Comparison of ENCODE assay signal across 25 cellular contexts in genomic region chr9:131447600-131447999, GRCh38. TPM values are rescaled to one million over a fixed set of nuclear protein-coding genes. Genes with fewer than 3 reads are reported as not detected.
A peak's percentile ranks its signal among the peaks of the same experiment; 100 is the strongest.
DNase-seq lines count a peak whose midpoint lies in the region; ATAC-seq and TF ChIP-seq lines count a peak whose summit lies in the region.
"Had no signal": no experiment of that assay in that cellular context is flagged by ENCODE, and none has a peak within 500 bp of the region (broad histone marks: within the 10 kb centered on the region; RNA-seq: fewer than 3 reads in every experiment).

No MANE protein-coding gene starts in this region.

- H3K27ac ChIP-seq in GM23338 (ENCODE audit: low read depth) (peak overlapping the region; percentile 69; the same call in 1 of the 2 replicates), cingulate gyrus (ENCODE audit: low read depth, low read length) (peak overlapping the region; percentile 44)
- H3K27ac ChIP-seq: esophagus muscularis mucosa, hepatocyte, left lung, transverse colon had no signal

- DNase-seq in activated CD4-positive, alpha-beta memory T cell treated with anti-CD3 and anti-CD28 coated beads for 36 hours = peak; percentile 6
- DNase-seq in activated CD4-positive, alpha-beta memory T cell treated with anti-CD3 and anti-CD28 coated beads, Interleukin-2, amount 10 ng/mL, durations not matched to agents 7 days and 5 days = no peak
- DNase-seq in GM23338 (ENCODE audit: low spot score) (no peak), posterior vena cava (ENCODE audit: low spot score) (peak; percentile 68), HCEC 1CT (no peak), DMS 273 (lab: John Stamatoyannopoulos, UW; ENCODE audit: unreplicated experiment) (no peak), NCI-H1105 (lab: John Stamatoyannopoulos, UW) (no peak)
- DNase-seq: activated CD4-positive, CD25-positive, alpha-beta regulatory T cell treated with anti-CD3 and anti-CD28 coated beads, Interleukin-2, amount 50 U/mL, for 72 hours; CD8-positive, alpha-beta memory T cell; effector memory CD8-positive, alpha-beta T cell; GF-D8; GOT3; immature natural killer cell; left lung; NCI-H1436 treated with DMSO at 0.1 percent for 48 hours; NCI-H510A treated with DMSO at 0.1 percent for 48 hours; NK-92 treated with Interleukin-12 subunit alpha and Interleukin-12 subunit beta, amount 100 ng/mL, for 24 hours; SIG-M5; SW 1271; transverse colon had no signal

- H3K4me3 ChIP-seq in GM23338 = no peak overlapping the region
- H3K4me3 ChIP-seq: esophagus muscularis mucosa, hepatocyte, left lung, transverse colon had no signal

- H3K4me2 ChIP-seq in GM23338 = no peak overlapping the region
- H3K4me2 ChIP-seq: hepatocyte had no signal

- peaks cover 53% of the 10 kb centered on the region for H3K36me3 Mint-ChIP-seq in activated CD4-positive, alpha-beta memory T cell treated with anti-CD3 and anti-CD28 coated beads for 36 hours
- H3K36me3 Mint-ChIP-seq in activated CD4-positive, alpha-beta memory T cell treated with anti-CD3 and anti-CD28 coated beads, Interleukin-2, amount 10 ng/mL, durations not matched to agents 7 days and 5 days (ENCODE audit: low read depth) = peaks cover 79% of the 10 kb centered on the region
- peaks cover 92% of the 10 kb centered on the region for H3K36me3 Mint-ChIP-seq in GM23338 (ENCODE audit: low read depth)

- H3K4me1 Mint-ChIP-seq in activated CD4-positive, alpha-beta memory T cell treated with anti-CD3 and anti-CD28 coated beads for 36 hours (ENCODE audit: low read depth) = peaks cover 16% of the 10 kb centered on the region
- H3K4me1 Mint-ChIP-seq in activated CD4-positive, alpha-beta memory T cell treated with anti-CD3 and anti-CD28 coated beads, Interleukin-2, amount 10 ng/mL, durations not matched to agents 7 days and 5 days = peaks cover 20% of the 10 kb centered on the region
- peaks cover 7% of the 10 kb centered on the region; the same call in 2 of the 3 replicates for H3K4me1 Mint-ChIP-seq in GM23338
- H3K4me1 Mint-ChIP-seq: brain had no signal

- ATAC-seq in GM23338 = no peak
- ATAC-seq: effector memory CD8-positive, alpha-beta T cell; sciatic nerve had no signal

- POLR2A ChIA-PET in activated CD4-positive, alpha-beta memory T cell treated with anti-CD3 and anti-CD28 coated beads for 36 hours (lab: Charles Lee) = no interaction called here
- POLR2A ChIA-PET in activated CD4-positive, alpha-beta memory T cell treated with anti-CD3 and anti-CD28 coated beads, Interleukin-2, amount 10 ng/mL, durations not matched to agents 7 days and 5 days (lab: Charles Lee) = no interaction called here

- H4K20me1 ChIP-seq in GM23338 (replicated peaks; ENCODE audit: insufficient read depth) = peaks cover 49% of the 10 kb centered on the region

- H3K27ac Mint-ChIP-seq in activated CD4-positive, alpha-beta memory T cell treated with anti-CD3 and anti-CD28 coated beads for 36 hours = no peak overlapping the region
- no peak overlapping the region for H3K27ac Mint-ChIP-seq in activated CD4-positive, alpha-beta memory T cell treated with anti-CD3 and anti-CD28 coated beads, Interleukin-2, amount 10 ng/mL, durations not matched to agents 7 days and 5 days
- no peak overlapping the region for H3K27ac Mint-ChIP-seq in GM23338

- intact Hi-C loops in activated CD4-positive, alpha-beta memory T cell treated with anti-CD3 and anti-CD28 coated beads for 36 hours (cut with micrococcal nuclease) = no loop called here
- intact Hi-C loops in posterior vena cava (cut with DNase I) = no loop called here

- H3K4me1 ChIP-seq in GM23338 (ENCODE audit: insufficient read depth) = no peaks in the 10 kb centered on the region
- H3K4me1 ChIP-seq: left lung had no signal

- no peak overlapping the region for H2AFZ ChIP-seq in GM23338
- H2AFZ ChIP-seq: hepatocyte had no signal

- CTCF ChIA-PET in activated CD4-positive, alpha-beta memory T cell treated with anti-CD3 and anti-CD28 coated beads for 36 hours (lab: Charles Lee) = no interaction called here
- CTCF ChIA-PET in activated CD4-positive, alpha-beta memory T cell treated with anti-CD3 and anti-CD28 coated beads, Interleukin-2, amount 10 ng/mL, durations not matched to agents 7 days and 5 days (lab: Charles Lee) = interaction anchor here (0.6 kb wide), 1 partner anchor 49 kb away, joined by 4 read pairs; no protein-coding TSS in a partner anchor

- H3K9me3 Mint-ChIP-seq in activated CD4-positive, alpha-beta memory T cell treated with anti-CD3 and anti-CD28 coated beads for 36 hours = no peaks in the 10 kb centered on the region
- H3K9me3 Mint-ChIP-seq in activated CD4-positive, alpha-beta memory T cell treated with anti-CD3 and anti-CD28 coated beads, Interleukin-2, amount 10 ng/mL, durations not matched to agents 7 days and 5 days = no peaks in the 10 kb centered on the region
- H3K9me3 Mint-ChIP-seq in GM23338 = no peaks in the 10 kb centered on the region
- H3K9me3 Mint-ChIP-seq: brain; CD8-positive, alpha-beta memory T cell; effector memory CD8-positive, alpha-beta T cell; immature natural killer cell had no signal

- TF ChIP-seq CTCF in GM23338 (conservative IDR thresholded peaks at IDR 0.05; ENCODE audit: low read depth in 2 of 2) = no peak

- peaks cover 87% of the 10 kb centered on the region for H3K79me2 ChIP-seq in GM23338 (replicated peaks; ENCODE audit: insufficient read depth)

- no peaks in the 10 kb centered on the region for H3K27me3 ChIP-seq in GM23338 (ENCODE audit: insufficient read depth)
- H3K27me3 ChIP-seq: esophagus muscularis mucosa, hepatocyte, left lung, transverse colon had no signal

- peaks cover 45% of the 10 kb centered on the region for H3F3A ChIP-seq in GM23338 (replicated peaks; ENCODE audit: low read depth)

- H3K27me3 Mint-ChIP-seq in activated CD4-positive, alpha-beta memory T cell treated with anti-CD3 and anti-CD28 coated beads for 36 hours = no peaks in the 10 kb centered on the region
- H3K27me3 Mint-ChIP-seq in activated CD4-positive, alpha-beta memory T cell treated with anti-CD3 and anti-CD28 coated beads, Interleukin-2, amount 10 ng/mL, durations not matched to agents 7 days and 5 days = no peaks in the 10 kb centered on the region
- H3K27me3 Mint-ChIP-seq in GM23338 (ENCODE audit: insufficient read depth, low read depth, poor library complexity) = peaks cover 6% of the 10 kb centered on the region
- H3K27me3 Mint-ChIP-seq: brain; effector memory CD8-positive, alpha-beta T cell had no signal

- peaks cover 88% of the 10 kb centered on the region for H3K36me3 ChIP-seq in GM23338 (ENCODE audit: insufficient read depth)

- H3K4me3 Mint-ChIP-seq in activated CD4-positive, alpha-beta memory T cell treated with anti-CD3 and anti-CD28 coated beads for 36 hours = no peak overlapping the region
- H3K4me3 Mint-ChIP-seq in activated CD4-positive, alpha-beta memory T cell treated with anti-CD3 and anti-CD28 coated beads, Interleukin-2, amount 10 ng/mL, durations not matched to agents 7 days and 5 days = no peak overlapping the region
- H3K4me3 Mint-ChIP-seq in GM23338 = no peak overlapping the region
- H3K4me3 Mint-ChIP-seq: brain; CD8-positive, alpha-beta memory T cell; effector memory CD8-positive, alpha-beta T cell; immature natural killer cell had no signal

- no peaks in the 10 kb centered on the region for H3K9me2 ChIP-seq in GM23338 (ENCODE audit: insufficient read depth)

TF ChIP-seq in GM23338, 12 proteins besides CTCF, POLR2A, EP300 and RAD21 (continues in another document):
- TF ChIP-seq CREB1 (CRISPR knock-in tag; IDR thresholded peaks at IDR 0.05; ENCODE audit: low read depth) (no peak), POLR2AphosphoS5 (IDR thresholded peaks at IDR 0.05; ENCODE audit: low read depth) (no peak), NANOG (IDR thresholded peaks at IDR 0.05; ENCODE audit: borderline replicate concordance) (no peak), ZNF331 (CRISPR knock-in tag; IDR thresholded peaks at IDR 0.05; ENCODE audit: low read depth) (no peak), JUNB (IDR thresholded peaks at IDR 0.05; ENCODE audit: unreplicated experiment) (no peak)

RNA-seq across cellular contexts. Expression of gene PRRC2B, which starts 53.7 kb away (rescaled TPM):
- 100 to 1,000 TPM; 127 to 135 TPM for total RNA-seq in activated CD4-positive, alpha-beta memory T cell treated with anti-CD3 and anti-CD28 coated beads for 36 hours
- total RNA-seq in activated CD4-positive, alpha-beta memory T cell treated with anti-CD3 and anti-CD28 coated beads, Interleukin-2, amount 10 ng/mL, durations not matched to agents 7 days and 5 days = 100 to 1,000 TPM; 178 to 190 TPM
- 171 and 193 TPM in 2 replicates for total RNA-seq in GM23338 (2014; rRNA removed; shearing (Covaris generic))
- polyA plus RNA-seq in GM23338 (2016; fragmentation: Nextera tagmentation; extraction: Ambion mirVana) = 41.4 and 45.0 TPM in 2 replicates
- 100 to 1,000 TPM; 148 to 151 TPM for total RNA-seq in posterior vena cava

RNA-seq across cellular contexts. Expression of gene POMT1, which starts 55.1 kb away (rescaled TPM):
- total RNA-seq in activated CD4-positive, alpha-beta memory T cell treated with anti-CD3 and anti-CD28 coated beads for 36 hours = 10 to 100 TPM; 42.8 to 43.2 TPM
- total RNA-seq in activated CD4-positive, alpha-beta memory T cell treated with anti-CD3 and anti-CD28 coated beads, Interleukin-2, amount 10 ng/mL, durations not matched to agents 7 days and 5 days = 10 to 100 TPM; 52.5 to 53.8 TPM
- total RNA-seq in GM23338 (2014; rRNA removed; shearing (Covaris generic)) = 23.7 and 32.4 TPM in 2 replicates
- polyA plus RNA-seq in GM23338 (2016; fragmentation: Nextera tagmentation; extraction: Ambion mirVana) = 17.7 and 20.2 TPM in 2 replicates
- 10 to 100 TPM; 18.2 to 22.8 TPM for total RNA-seq in posterior vena cava

Comparison
In these comparisons a context has a peak if more than half of its experiments do, and no peak if none do; other contexts are left out.
1. DNase-seq: peak in activated CD4-positive, alpha-beta memory T cell treated with anti-CD3 and anti-CD28 coated beads for 36 hours (single experiment) and posterior vena cava (single experiment); none in activated CD4-positive, alpha-beta memory T cell treated with anti-CD3 and anti-CD28 coated beads, Interleukin-2, amount 10 ng/mL, durations not matched to agents 7 days and 5 days (single experiment), GM23338 (single experiment), HCEC 1CT (single experiment), DMS 273 (single experiment) and NCI-H1105 (single experiment).